ENCODE assay signal across 8 cellular contexts in genomic region chr14:35045798-35046047, GRCh38. TPM values are rescaled to one million over a fixed set of nuclear protein-coding genes. Genes with fewer than 3 reads are reported as not detected.
DNase-seq lines count a peak whose midpoint lies in the region; ATAC-seq, FAIRE-seq and TF ChIP-seq lines count a peak whose summit lies in the region.

No MANE protein-coding gene starts in this region.

- no peaks in the 10 kb centered on the region for H3K27me3 ChIP-seq in HCT116 (ENCODE audit: insufficient read depth, low read length)
- no peaks in the 10 kb centered on the region for H3K27me3 ChIP-seq in small intestine (ENCODE audit: control insufficient read depth in 2 of 2, insufficient read depth in 2 of 2, low read length in 2 of 2)

- CTCF ChIA-PET in HCT116 (lab: Charles Lee) = interaction anchor here (0.7 to 0.9 kb wide), 2 partner anchors 23 to 65 kb away, joined by 3 read pairs; no protein-coding TSS in a partner anchor

- no peak for ATAC-seq in HCT116
- ATAC-seq in GM19452 (IDR thresholded peaks at IDR 0.05; ENCODE audit: unreplicated experiment) = no peak

- peak overlapping the region; percentile 98 for H3K4me3 Mint-ChIP-seq in glutamatergic neuron (ENCODE audit: unreplicated experiment)

- no peaks in the 10 kb centered on the region for H3K36me3 Mint-ChIP-seq in glutamatergic neuron (ENCODE audit: unreplicated experiment)

- peak overlapping the region; percentile 82 for H2AFZ ChIP-seq in HCT116 (ENCODE audit: low read depth, low read length, poor library complexity, severe bottlenecking)

- H3K27ac ChIP-seq in HCT116 (ENCODE audit: low read depth, low read length) (peak overlapping the region; percentile 34), small intestine (ENCODE audit: low read depth in 1 of 2, low read length in 1 of 2) (peak overlapping the region; percentile 96 to 100)

- H3K9me3 ChIP-seq in HCT116 (ENCODE audit: control insufficient read depth in 1 of 2, insufficient read depth in 1 of 2, low read depth in 1 of 2, low read length in 2 of 2) (no peaks in the 10 kb centered on the region), small intestine (ENCODE audit: control insufficient read depth, low read depth) (no peaks in the 10 kb centered on the region)

- TF ChIP-seq CTCF in HCT116 (IDR thresholded peaks at IDR 0.05 in 2 of 3, conservative IDR thresholded peaks at IDR 0.05 in 1 of 3; ENCODE audit: borderline replicate concordance in 1 of 3, insufficient read depth in 1 of 3, low read depth in 2 of 3, low read length in 2 of 3) (no peak), WI38 (IDR thresholded peaks at IDR 0.05; ENCODE audit: low read depth, low read length) (no peak), glutamatergic neuron (IDR thresholded peaks at IDR 0.05; ENCODE audit: partially characterized antibody, unreplicated experiment) (no peak), GM20000 (IDR thresholded peaks at IDR 0.05; ENCODE audit: extremely low read depth, missing control alignments) (no peak)

- H3K27ac Mint-ChIP-seq in glutamatergic neuron (ENCODE audit: unreplicated experiment) = peak overlapping the region; percentile 95

- H3K9me2 ChIP-seq in HCT116 (ENCODE audit: insufficient read depth) = no peaks in the 10 kb centered on the region

- intact Hi-C loops in HCT116 (cut with micrococcal nuclease) = loop anchor here (1.0 kb wide), 1 partner anchor 63 kb away; the partner anchor contains the start of gene SRP54

- no TSS peak for BruUV-seq in HCT116 (replicated peaks; lab: Mats Ljungman, UMichigan)

- no peak for TF ChIP-seq RAD21 in HCT116 (IDR thresholded peaks at IDR 0.05; ENCODE audit: low read depth)

- RAD21 ChIA-PET in HCT116 (lab: Charles Lee; ENCODE audit: low non-redundant PET in 1 of 2, low total read pairs in 2 of 2, uncharacterized antibody in 2 of 2, unreplicated experiment in 2 of 2) = no interaction called here

- H3K79me2 ChIP-seq in HCT116 (ENCODE audit: insufficient read depth, low read length) = peaks cover 16% of the 10 kb centered on the region

- H3K4me1 ChIP-seq in HCT116 (ENCODE audit: control insufficient read depth in 1 of 2, insufficient read depth in 2 of 2, low read length in 2 of 2) (peaks cover 10 to 18% of the 10 kb centered on the region in 2 experiments; a peak in 3 of 4 replicates), small intestine (ENCODE audit: control insufficient read depth in 2 of 2, insufficient read depth in 1 of 2, low read depth in 1 of 2, low read length in 1 of 2) (peaks cover 0 to 8% of the 10 kb centered on the region in 2 donors)

- peak overlapping the region; percentile 93 for H3K4me2 ChIP-seq in HCT116 (ENCODE audit: low read length)

- no peak for DNase-seq in HCT116 (ENCODE audit: low read depth, low spot score)
- DNase-seq in glutamatergic neuron = no peak
- DNase-seq in small intestine = no peak
- no peak for DNase-seq in activated CD4-positive, CD25-positive, alpha-beta regulatory T cell treated with anti-CD3 and anti-CD28 coated beads, Interleukin-2, amount 50 U/mL, for 72 hours
- no peak for DNase-seq in DMS153 (lab: John Stamatoyannopoulos, UW)
- no peak for DNase-seq in GM20000 (ENCODE audit: low spot score)

- no peak for FAIRE-seq in small intestine (lab: Jason Lieb, UNC)

- peak overlapping the region; percentile 56 to 81 for H3K4me3 ChIP-seq in HCT116 (replicated peaks in 1 of 2; ENCODE audit: low read depth in 1 of 2, low read length in 2 of 2)
- peak overlapping the region; percentile 96 for H3K4me3 ChIP-seq in WI38 (ENCODE audit: low read depth, low read length)
- H3K4me3 ChIP-seq in small intestine (ENCODE audit: low read depth in 1 of 2, low read length in 2 of 2) = peak overlapping the region; percentile 51 to 68

- no peaks in the 10 kb centered on the region for H3K36me3 ChIP-seq in HCT116 (ENCODE audit: control insufficient read depth in 1 of 2, insufficient read depth in 2 of 2, low read length in 2 of 2)
- H3K36me3 ChIP-seq in small intestine (ENCODE audit: control insufficient read depth in 2 of 2, insufficient read depth in 2 of 2, low read length in 2 of 2) = no peaks in the 10 kb centered on the region

- H4K20me1 ChIP-seq in HCT116 (ENCODE audit: insufficient read depth) = no peaks in the 10 kb centered on the region

- H3K9me3 Mint-ChIP-seq in glutamatergic neuron (ENCODE audit: unreplicated experiment) = peaks cover 2% of the 10 kb centered on the region

- H3K27me3 Mint-ChIP-seq in glutamatergic neuron (ENCODE audit: unreplicated experiment) = no peaks in the 10 kb centered on the region

- peaks cover 6% of the 10 kb centered on the region for H3K4me1 Mint-ChIP-seq in glutamatergic neuron (ENCODE audit: low read depth, unreplicated experiment)

- 0 to 2% (median 0%) methylated on average over 6 of the region's 6 CpGs for WGBS in small intestine, 3 donors

- H3K9ac ChIP-seq in HCT116 (ENCODE audit: low read length) = peak overlapping the region; percentile 74

- POLR2A ChIA-PET in HCT116 (lab: Charles Lee) = interaction anchor here (0.7 to 2.0 kb wide), 7 partner anchors 8 to 267 kb away, joined by 3 to 10 read pairs (median 3); partner anchors contain the start of genes PPP2R3C, PRORP and SRP54

- no peak for TF ChIP-seq POLR2A in HCT116 (IDR thresholded peaks at IDR 0.05; ENCODE audit: borderline replicate concordance, extremely low read depth, insufficient read depth, insufficient read length)

TF ChIP-seq in HCT116, 20 proteins besides CTCF, POLR2A, EP300 and RAD21:
- peak; percentile 49 for TF ChIP-seq TCF7L2 (IDR thresholded peaks at IDR 0.05; ENCODE audit: borderline replicate concordance, extremely low read depth, insufficient read depth, insufficient read length)
- no peak for TF ChIP-seq POLR2AphosphoS5 (IDR thresholded peaks at IDR 0.05; ENCODE audit: low read depth, low read length)
TF ChIP-seq in HCT116: peak in this region for 1.

RNA-seq across cellular contexts. Expression of gene FAM177A1, which starts 0.3 kb away (rescaled TPM):
- 46.2 TPM for total RNA-seq in HCT116 (2021; ENCODE audit: unreplicated experiment)
- polyA plus RNA-seq in HCT116 (2012) = 32.6 and 42.8 TPM in 2 replicates
- total RNA-seq in glutamatergic neuron (ENCODE audit: unreplicated experiment) = 72.7 TPM
- polyA plus RNA-seq in small intestine = 100 to 1,000 TPM in 1 of 3 donors, 10 to 100 TPM in 2; 47.7 to 111 (median 82.4) TPM
